ENCODE assay signal across 17 cellular contexts in the genomic region with DNA sequence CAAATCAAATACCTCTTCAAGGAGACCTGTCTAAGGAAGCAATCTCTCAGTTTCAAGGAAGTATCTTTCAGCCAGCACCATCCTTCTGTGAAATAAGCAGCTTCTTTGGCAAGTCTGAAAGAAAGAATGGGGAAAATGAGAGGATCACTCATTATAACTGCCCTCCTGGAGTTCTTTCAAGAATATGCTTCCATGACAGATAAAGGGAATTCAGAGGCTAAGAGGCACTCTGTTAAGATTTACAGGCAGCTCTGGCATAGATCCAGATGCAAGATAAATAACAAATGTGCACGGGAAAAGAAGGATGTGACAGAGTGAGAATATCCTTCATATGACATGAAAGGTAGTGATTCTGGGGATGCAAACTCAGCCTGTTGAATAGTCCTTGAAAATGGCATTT.
DNase-seq lines count a peak whose midpoint lies in the region; ATAC-seq and TF ChIP-seq lines count a peak whose summit lies in the region.
"Had no signal": no experiment of that assay in that cellular context is flagged by ENCODE, and none has a peak within 500 bp of the region (broad histone marks: within the 10 kb centered on the region; RNA-seq: fewer than 3 reads in every experiment).

No MANE protein-coding gene starts in this region.

- H3K4me1 ChIP-seq in smooth muscle cell (ENCODE audit: low read depth) = peaks cover 12% of the 10 kb centered on the region
- H3K4me1 ChIP-seq: BLaER1 treated with 17β-estradiol and CSF1 and Interleukin-3, amounts not matched to agents 10 nM and 100 nM had no signal

- H3K9ac ChIP-seq in smooth muscle cell (ENCODE audit: low read depth) = no peak overlapping the region
- H3K9ac ChIP-seq: BLaER1 treated with 17β-estradiol and CSF1 and Interleukin-3, amounts not matched to agents 10 nM and 100 nM had no signal

- H3K27ac Mint-ChIP-seq in T-cell = no peak overlapping the region
- H3K27ac Mint-ChIP-seq: CD4-positive, alpha-beta memory T cell had no signal

- 8% methylated on average over 1 of the region's 1 CpG for WGBS in smooth muscle cell (ENCODE audit: low lambda C conversion rate)

- no peaks in the 10 kb centered on the region for H3F3A ChIP-seq in smooth muscle cell (ENCODE audit: low read depth)

- H3K27me3 ChIP-seq in smooth muscle cell (ENCODE audit: low read depth) = no peaks in the 10 kb centered on the region
- H3K27me3 ChIP-seq: BLaER1 treated with 17β-estradiol and CSF1 and Interleukin-3, amounts not matched to agents 10 nM and 100 nM had no signal

- no peak overlapping the region for H3K27ac ChIP-seq in smooth muscle cell (ENCODE audit: low read depth)
- H3K27ac ChIP-seq: BLaER1 treated with 17β-estradiol and CSF1 and Interleukin-3, amounts not matched to agents 10 nM and 100 nM had no signal

- no peaks in the 10 kb centered on the region for H3K9me3 ChIP-seq in smooth muscle cell (replicated peaks; ENCODE audit: low read depth)

- H3K4me2 ChIP-seq in smooth muscle cell = peak overlapping the region; percentile 11
- H3K4me2 ChIP-seq: BLaER1 treated with 17β-estradiol and CSF1 and Interleukin-3, amounts not matched to agents 10 nM and 100 nM had no signal

- POLR2A ChIA-PET in T-cell (lab: Charles Lee) = no interaction called here

- H3K9me3 Mint-ChIP-seq in T-cell = peaks cover 13 to 18% (median 15%) of the 10 kb centered on the region in 3 donors

- H3K79me2 ChIP-seq in smooth muscle cell (ENCODE audit: low read depth) = no peaks in the 10 kb centered on the region

- H3K4me3 Mint-ChIP-seq in T-cell = no peak overlapping the region
- H3K4me3 Mint-ChIP-seq: CD4-positive, alpha-beta memory T cell had no signal

- H3K36me3 Mint-ChIP-seq in T-cell = no peaks in the 10 kb centered on the region
- H3K36me3 Mint-ChIP-seq: CD4-positive, alpha-beta memory T cell had no signal

- no peaks in the 10 kb centered on the region for H3K36me3 ChIP-seq in smooth muscle cell (ENCODE audit: low read depth)
- H3K36me3 ChIP-seq: BLaER1 treated with 17β-estradiol and CSF1 and Interleukin-3, amounts not matched to agents 10 nM and 100 nM had no signal

- no peak overlapping the region for H3K4me3 ChIP-seq in smooth muscle cell
- H3K4me3 ChIP-seq: BLaER1 treated with 17β-estradiol and CSF1 and Interleukin-3, amounts not matched to agents 10 nM and 100 nM had no signal

- no peaks in the 10 kb centered on the region for H3K27me3 Mint-ChIP-seq in T-cell
- H3K27me3 Mint-ChIP-seq: CD4-positive, alpha-beta memory T cell had no signal

- CTCF ChIA-PET in T-cell (lab: Charles Lee) = no interaction called here

- H4K20me1 ChIP-seq in smooth muscle cell (ENCODE audit: low read depth) = no peaks in the 10 kb centered on the region
- H4K20me1 ChIP-seq: BLaER1 treated with 17β-estradiol and CSF1 and Interleukin-3, amounts not matched to agents 10 nM and 100 nM had no signal

- no peaks in the 10 kb centered on the region for H3K4me1 Mint-ChIP-seq in T-cell
- H3K4me1 Mint-ChIP-seq: CD4-positive, alpha-beta memory T cell had no signal

- peak; percentile 18 for DNase-seq in NCI-H1694 (lab: John Stamatoyannopoulos, UW)
- DNase-seq in NCI-H69 (lab: John Stamatoyannopoulos, UW) = peak; percentile 48
- DNase-seq in iPS-NIHi11 (ENCODE audit: low spot score) = peak; percentile 30
- DNase-seq in smooth muscle cell (lab: John Stamatoyannopoulos, UW; ENCODE audit: unreplicated experiment) = no peak
- no peak for DNase-seq in HuH-7.5 (ENCODE audit: low spot score)
- no peak for DNase-seq in T-cell
- DNase-seq: ACHN; CD4-positive, alpha-beta memory T cell; DND-41; KG1; NCI-H187 treated with DMSO at 0.1 percent for 48 hours; NCI-H2171; NCI-H82 had no signal

- no peak overlapping the region for H2AFZ ChIP-seq in smooth muscle cell (ENCODE audit: low read depth)

- no peak for ATAC-seq in T-cell (replicated peaks in 1 of 4)
- ATAC-seq in HG03520 (IDR thresholded peaks at IDR 0.05; ENCODE audit: unreplicated experiment) = no peak
- ATAC-seq: HCT116, Panc1 had no signal

- TF ChIP-seq CTCF in smooth muscle cell (IDR thresholded peaks at IDR 0.05; ENCODE audit: borderline replicate concordance, insufficient read depth, poor library complexity, severe bottlenecking) = no peak

Comparison
In these comparisons a context has a peak if more than half of its experiments do, and no peak if none do; other contexts are left out.
1. DNase-seq: peak in NCI-H1694 (single experiment), NCI-H69 (single experiment) and iPS-NIHi11 (single experiment); none in smooth muscle cell (single experiment), HuH-7.5 (single experiment) and T-cell (0 of 34).